ENCODE assay signal across 16 cellular contexts in genomic region chr11:124892131-124892530, GRCh38. TPM values are rescaled to one million over a fixed set of nuclear protein-coding genes. Genes with fewer than 3 reads are reported as not detected.
DNase-seq lines count a peak whose midpoint lies in the region; ATAC-seq and TF ChIP-seq lines count a peak whose summit lies in the region.
"Had no signal": no experiment of that assay in that cellular context is flagged by ENCODE, and none has a peak within 500 bp of the region (broad histone marks: within the 10 kb centered on the region; RNA-seq: fewer than 3 reads in every experiment).

No MANE protein-coding gene starts in this region.

- no peaks in the 10 kb centered on the region for H3K27me3 ChIP-seq in WERI-Rb-1 (ENCODE audit: insufficient read depth, low read depth, severe bottlenecking)
- H3K27me3 ChIP-seq in right cardiac atrium (ENCODE audit: control insufficient read depth, insufficient read depth) = no peaks in the 10 kb centered on the region
- H3K27me3 ChIP-seq: BLaER1 treated with 17β-estradiol and CSF1 and Interleukin-3, amounts not matched to agents 10 nM and 100 nM had no signal

- H3K9me3 ChIP-seq in WERI-Rb-1 (ENCODE audit: severe bottlenecking) (no peaks in the 10 kb centered on the region), right cardiac atrium (ENCODE audit: control insufficient read depth, low read length) (no peaks in the 10 kb centered on the region)
- H3K9me3 ChIP-seq: BLaER1 treated with 17β-estradiol and CSF1 and Interleukin-3, amounts not matched to agents 10 nM and 100 nM had no signal

- H3K36me3 ChIP-seq in WERI-Rb-1 = no peaks in the 10 kb centered on the region
- H3K36me3 ChIP-seq: BLaER1 treated with 17β-estradiol and CSF1 and Interleukin-3, amounts not matched to agents 10 nM and 100 nM had no signal

- peaks cover 5% of the 10 kb centered on the region for H3K27me3 Mint-ChIP-seq in activated CD4-positive, alpha-beta T cell treated with anti-CD3 and anti-CD28 coated beads, Interleukin-2, amount 10 ng/mL, durations not matched to agents 7 days and 5 days

- H3K4me3 Mint-ChIP-seq in activated CD4-positive, alpha-beta T cell treated with anti-CD3 and anti-CD28 coated beads, Interleukin-2, amount 10 ng/mL, durations not matched to agents 7 days and 5 days = no peak overlapping the region

- no peaks in the 10 kb centered on the region for H3K4me1 Mint-ChIP-seq in activated CD4-positive, alpha-beta T cell treated with anti-CD3 and anti-CD28 coated beads, Interleukin-2, amount 10 ng/mL, durations not matched to agents 7 days and 5 days

- peaks cover 8% of the 10 kb centered on the region for H3K4me1 ChIP-seq in right cardiac atrium (ENCODE audit: control insufficient read depth, insufficient read depth, low read length)

- H3K4me3 ChIP-seq in WERI-Rb-1 (ENCODE audit: low read depth, low read length) = no peak overlapping the region
- H3K4me3 ChIP-seq in right cardiac atrium (ENCODE audit: low read length) = no peak overlapping the region
- H3K4me3 ChIP-seq: BLaER1 treated with 17β-estradiol and CSF1 and Interleukin-3, amounts not matched to agents 10 nM and 100 nM had no signal

- DNase-seq in activated CD4-positive, alpha-beta T cell treated with anti-CD3 and anti-CD28 coated beads, Interleukin-2, amount 10 ng/mL, durations not matched to agents 7 days and 5 days = peak; percentile 1
- DNase-seq in activated CD4-positive, alpha-beta T cell treated with anti-CD3 and anti-CD28 coated beads for 1 hour = no peak
- DNase-seq in WERI-Rb-1 (peak; percentile 42), right cardiac atrium (no peak)
- peak; percentile 11 for DNase-seq in stimulated activated CD8-positive, alpha-beta memory T cell treated with anti-CD3 and anti-CD28 coated beads, Interleukin-4, amount 100 ng/mL, for 48 hours
- DNase-seq in activated CD4-positive, alpha-beta T cell treated with anti-CD3 and anti-CD28 coated beads for 48 hours = no peak
- DNase-seq: DMS153, MM.1S, NCI-H1105, NCI-H1694 treated with DMSO at 0.1 percent for 48 hours, NCI-H446 had no signal

- no peaks in the 10 kb centered on the region for H3K9me3 Mint-ChIP-seq in activated CD4-positive, alpha-beta T cell treated with anti-CD3 and anti-CD28 coated beads, Interleukin-2, amount 10 ng/mL, durations not matched to agents 7 days and 5 days

- H3K27ac Mint-ChIP-seq in activated CD4-positive, alpha-beta T cell treated with anti-CD3 and anti-CD28 coated beads, Interleukin-2, amount 10 ng/mL, durations not matched to agents 7 days and 5 days = no peak overlapping the region

- TF ChIP-seq CTCF in WERI-Rb-1 (IDR thresholded peaks at IDR 0.05; ENCODE audit: low read depth, low read length) = no peak

- WGBS in right cardiac atrium = 76% methylated on average over 2 of the region's 2 CpGs

- no peak for ATAC-seq in right cardiac atrium
- no peak for ATAC-seq in HG03159 (IDR thresholded peaks at IDR 0.05; ENCODE audit: unreplicated experiment)
- ATAC-seq in HG03521 (IDR thresholded peaks at IDR 0.05; ENCODE audit: unreplicated experiment) = no peak
- ATAC-seq: Panc1 had no signal

- H3K36me3 Mint-ChIP-seq in activated CD4-positive, alpha-beta T cell treated with anti-CD3 and anti-CD28 coated beads, Interleukin-2, amount 10 ng/mL, durations not matched to agents 7 days and 5 days (ENCODE audit: low read depth) = no peaks in the 10 kb centered on the region

- CTCF ChIA-PET in activated CD4-positive, alpha-beta T cell treated with anti-CD3 and anti-CD28 coated beads, Interleukin-2, amount 10 ng/mL, durations not matched to agents 7 days and 5 days (lab: Charles Lee) = interaction anchor here (0.9 kb wide), 1 partner anchor 16 kb away, joined by 3 read pairs; no protein-coding TSS in a partner anchor

- intact Hi-C loops in right cardiac atrium (cut with DNase I) = no loop called here

- H3K27ac ChIP-seq in WERI-Rb-1 (no peak overlapping the region), right cardiac atrium (ENCODE audit: low read length) (peak overlapping the region; percentile 30)
- H3K27ac ChIP-seq: BLaER1 treated with 17β-estradiol and CSF1 and Interleukin-3, amounts not matched to agents 10 nM and 100 nM had no signal

- POLR2A ChIA-PET in activated CD4-positive, alpha-beta T cell treated with anti-CD3 and anti-CD28 coated beads, Interleukin-2, amount 10 ng/mL, durations not matched to agents 7 days and 5 days (lab: Charles Lee) = interaction anchor here (0.5 kb wide), 1 partner anchor 60 kb away, joined by 6 read pairs; no protein-coding TSS in a partner anchor

RNA-seq across cellular contexts. Expression of gene ROBO4, which starts 5.5 kb away (rescaled TPM):
- not detected for total RNA-seq in activated CD4-positive, alpha-beta T cell treated with anti-CD3 and anti-CD28 coated beads, Interleukin-2, amount 10 ng/mL, durations not matched to agents 7 days and 5 days
- 10 to 100 TPM; 11.7 to 17.4 (median 15.0) TPM for total RNA-seq in right cardiac atrium
- 16.8 TPM for polyA plus RNA-seq in right cardiac atrium

RNA-seq across cellular contexts. Expression of gene ROBO3, which starts 26.9 kb away (rescaled TPM):
- 10 to 100 TPM; 12.0 to 12.1 TPM for total RNA-seq in activated CD4-positive, alpha-beta T cell treated with anti-CD3 and anti-CD28 coated beads, Interleukin-2, amount 10 ng/mL, durations not matched to agents 7 days and 5 days
- total RNA-seq in right cardiac atrium = 10 to 100 TPM in 2 of 4 donors, 1 to 10 TPM in 2; 9.8 to 11.0 (median 10.2) TPM
- polyA plus RNA-seq in right cardiac atrium = 15.4 TPM

RNA-seq across cellular contexts. Expression of gene HEPN1, which starts 26.9 kb away (rescaled TPM):
- total RNA-seq in activated CD4-positive, alpha-beta T cell treated with anti-CD3 and anti-CD28 coated beads, Interleukin-2, amount 10 ng/mL, durations not matched to agents 7 days and 5 days = not detected
- total RNA-seq in right cardiac atrium = not detected
- not detected for polyA plus RNA-seq in right cardiac atrium
- total RNA-seq: A172 had no signal

RNA-seq across cellular contexts. Expression of gene HEPACAM, which starts 43.7 kb away (rescaled TPM):
- not detected for total RNA-seq in activated CD4-positive, alpha-beta T cell treated with anti-CD3 and anti-CD28 coated beads, Interleukin-2, amount 10 ng/mL, durations not matched to agents 7 days and 5 days
- total RNA-seq in right cardiac atrium = 1 to 10 TPM in 1 of 4 donors, under 1 TPM in 3; 0.26 to 1.9 (median 0.38) TPM
- polyA plus RNA-seq in right cardiac atrium = 0.43 TPM
- total RNA-seq: A172 had no signal

Comparison
In these comparisons a context has a peak if more than half of its experiments do, and no peak if none do; other contexts are left out.
1. DNase-seq: peak in activated CD4-positive, alpha-beta T cell treated with anti-CD3 and anti-CD28 coated beads, Interleukin-2, amount 10 ng/mL, durations not matched to agents 7 days and 5 days (single experiment), WERI-Rb-1 (single experiment) and stimulated activated CD8-positive, alpha-beta memory T cell treated with anti-CD3 and anti-CD28 coated beads, Interleukin-4, amount 100 ng/mL, for 48 hours (single experiment); none in activated CD4-positive, alpha-beta T cell treated with anti-CD3 and anti-CD28 coated beads for 1 hour (single experiment), right cardiac atrium (0 of 3) and activated CD4-positive, alpha-beta T cell treated with anti-CD3 and anti-CD28 coated beads for 48 hours (single experiment).
2. RNA of gene ROBO4, which starts 5.5 kb away (total RNA-seq): 11.7 to 17.4 TPM in right cardiac atrium; not detected in activated CD4-positive, alpha-beta T cell treated with anti-CD3 and anti-CD28 coated beads, Interleukin-2, amount 10 ng/mL, durations not matched to agents 7 days and 5 days; every median in the first group is over 10 times any median in the second.